ENCODE assay signal across 11 cellular contexts in genomic region chr3:172181936-172182708, GRCh38.
A peak's percentile ranks its signal among the peaks of the same experiment; 100 is the strongest.
DNase-seq lines count a peak whose midpoint lies in the region; ATAC-seq, FAIRE-seq and TF ChIP-seq lines count a peak whose summit lies in the region.
"Had no signal": no experiment of that assay in that cellular context is flagged by ENCODE, and none has a peak within 500 bp of the region (broad histone marks: within the 10 kb centered on the region; RNA-seq: fewer than 3 reads in every experiment).

No MANE protein-coding gene starts in this region.

- no peaks in the 10 kb centered on the region for H3K27me3 ChIP-seq in GM12878 (replicated peaks in 1 of 2; ENCODE audit: control insufficient read depth in 2 of 2, insufficient read depth in 2 of 2, low read length in 1 of 2)
- H3K27me3 ChIP-seq in HAP-1 (ENCODE audit: low read depth) = no peaks in the 10 kb centered on the region
- H3K27me3 ChIP-seq: uterus had no signal

- peak overlapping the region; percentile 9 for H3K4me2 ChIP-seq in GM12878 (ENCODE audit: control insufficient read depth, insufficient read depth)

- H3K27ac ChIP-seq in GM12878 (ENCODE audit: control insufficient read depth, insufficient read depth) = peak overlapping the region; percentile 9

- CTCF ChIA-PET in GM12878 (lab: Yijun Ruan, JAX) = interaction anchor here (0.9 to 2.0 kb wide), 8 partner anchors 9 to 385 kb away, joined by 3 to 6 read pairs (median 4); no protein-coding TSS in a partner anchor

- no peak for TF ChIP-seq CTCF in GM12878 (IDR thresholded peaks at IDR 0.05 in 2 of 3, conservative IDR thresholded peaks at IDR 0.05 in 1 of 3; ENCODE audit: control insufficient read depth in 2 of 3, extremely low read depth in 1 of 3, insufficient read depth in 1 of 3, low read depth in 3 of 3, low read length in 3 of 3)
- no peak for TF ChIP-seq CTCF in mucosa of descending colon (IDR thresholded peaks at IDR 0.05)

- SMC1A ChIA-PET in GM12878 (lab: Charles Lee; ENCODE audit: uncharacterized antibody, unreplicated experiment) = interaction anchor here (0.5 to 23.2 kb wide), 19 partner anchors 8 to 344 kb away, joined by 3 to 441 read pairs (median 4); no protein-coding TSS in a partner anchor

- H3K4me3 ChIP-seq in GM12878 (no peak overlapping the region), mucosa of descending colon (no peak overlapping the region), HAP-1 (no peak overlapping the region)
- H3K4me3 ChIP-seq: skin epidermis, uterus had no signal

- no peak overlapping the region for H2AFZ ChIP-seq in GM12878 (ENCODE audit: control insufficient read depth, low read depth, low read length)

- peaks cover 44% of the 10 kb centered on the region for H3K79me2 ChIP-seq in GM12878 (ENCODE audit: control insufficient read depth, insufficient read depth, low read length)

- H3K4me1 ChIP-seq in GM12878 (ENCODE audit: control insufficient read depth, insufficient read depth, low read length) = peaks cover 41% of the 10 kb centered on the region
- peaks cover 11% of the 10 kb centered on the region for H3K4me1 ChIP-seq in mucosa of descending colon (ENCODE audit: low read depth)
- H3K4me1 ChIP-seq in HAP-1 = peaks cover 2% of the 10 kb centered on the region

- BruUV-seq in GM12878 (replicated peaks; lab: Mats Ljungman, UMichigan) = no TSS peak

- 38% methylated on average over 7 of the region's 7 CpGs for WGBS in GM12878 (ENCODE audit: insufficient coverage, insufficient replicate concordance, low lambda C conversion rate, missing lambda C conversion rate)

- H3K9me3 ChIP-seq in GM12878 (replicated peaks; ENCODE audit: control insufficient read depth, insufficient read depth, low read length) = peaks cover 2% of the 10 kb centered on the region; the same call in 2 of the 3 replicates
- no peaks in the 10 kb centered on the region for H3K9me3 ChIP-seq in mucosa of descending colon
- no peaks in the 10 kb centered on the region for H3K9me3 ChIP-seq in HAP-1
- H3K9me3 ChIP-seq: uterus had no signal

- RAD21 ChIA-PET in GM12878 (lab: Charles Lee; ENCODE audit: unreplicated experiment) = interaction anchor here (0.7 to 8.9 kb wide), 17 partner anchors 10 to 140 kb away, joined by 3 to 124 read pairs (median 4); no protein-coding TSS in a partner anchor

- ATAC-seq in GM12878 (peak; percentile 50), mucosa of descending colon (peak; percentile 24), GM19452 (IDR thresholded peaks at IDR 0.05; ENCODE audit: unreplicated experiment) (no peak), HG02623 (IDR thresholded peaks at IDR 0.05; ENCODE audit: unreplicated experiment) (no peak)

- intact Hi-C loops in GM12878 (cut with micrococcal nuclease; ENCODE audit: unreplicated experiment) (loop anchor here (5.0 kb wide), 2 partner anchors 40 to 135 kb away; no protein-coding TSS in a partner anchor), mucosa of descending colon (cut with DNase I, micrococcal nuclease) (no loop called here)

- no peak for FAIRE-seq in HTR-8/SVneo (lab: Jason Lieb, UNC)
- FAIRE-seq in GM12878 (lab: Jason Lieb, UNC) = no peak

- H4K20me1 ChIP-seq in GM12878 (ENCODE audit: control insufficient read depth, insufficient read depth) = no peaks in the 10 kb centered on the region

- DNase-seq in Daoy (ENCODE audit: low read depth) (peak; percentile 69), HTR-8/SVneo (ENCODE audit: insufficient read length, low spot score) (peak; percentile 51), GM12878 (ENCODE audit: low read depth, low spot score) (no peak), mucosa of descending colon (peak in 1 of 3 donors; percentile 23), HAP-1 (ENCODE audit: low spot score in 2 of 2) (no peak), NOMO-1 (lab: John Stamatoyannopoulos, UW; ENCODE audit: unreplicated experiment in 2 of 2) (no peak)
- DNase-seq: NCI-H2081 treated with DMSO at 0.1 percent for 48 hours, uterus had no signal

- in situ Hi-C loops in GM12878 (cut with MboI) = no loop called here
- in situ Hi-C loops in HAP-1 (cut with MboI; ENCODE audit: low sequenced_read_pairs) = no loop called here

- TF ChIP-seq RAD21 in GM12878 (IDR thresholded peaks at IDR 0.05; ENCODE audit: insufficient read depth, low read depth, low read length) = no peak

- no peak for TF ChIP-seq EP300 in GM12878 (IDR thresholded peaks at IDR 0.05; ENCODE audit: borderline replicate concordance in 1 of 2, control insufficient read depth in 1 of 2, low read depth in 2 of 2, low read length in 2 of 2)

- POLR2A ChIA-PET in GM12878 (lab: Charles Lee) = interaction anchor here (0.6 to 1.5 kb wide), 5 partner anchors 25 to 50 kb away, joined by 3 to 7 read pairs (median 3); no protein-coding TSS in a partner anchor

- H3K9ac ChIP-seq in GM12878 (ENCODE audit: control insufficient read depth, insufficient read depth, low read length) = no peak overlapping the region

- H3K36me3 ChIP-seq in GM12878 (ENCODE audit: control insufficient read depth in 2 of 2, insufficient read depth in 2 of 2, low read length in 1 of 2) (peaks cover 1 to 8% of the 10 kb centered on the region in 2 experiments; a peak in 3 of 4 replicates), mucosa of descending colon (ENCODE audit: low read depth) (no peaks in the 10 kb centered on the region), HAP-1 (replicated peaks) (no peaks in the 10 kb centered on the region)
- H3K36me3 ChIP-seq: uterus had no signal

- no peak for TF ChIP-seq POLR2A in GM12878 (IDR thresholded peaks at IDR 0.05; ENCODE audit: low read depth, low read length)

TF ChIP-seq in GM12878, 131 proteins besides CTCF, POLR2A, EP300 and RAD21 (continues in another document):
- TF ChIP-seq IKZF2 (IDR thresholded peaks at IDR 0.05) (0 out of 4 replicates have a peak, but pooled peaks have one; percentile 30 to 34), SUZ12 (IDR thresholded peaks at IDR 0.05; ENCODE audit: unreplicated experiment) (no peak), MEF2B (IDR thresholded peaks at IDR 0.05; ENCODE audit: partially characterized antibody, poor library complexity, severe bottlenecking) (peak; percentile 25), RB1 (IDR thresholded peaks at IDR 0.05; ENCODE audit: borderline replicate concordance) (no peak), IKZF1 (conservative IDR thresholded peaks at IDR 0.05) (peak; percentile 54), DPF2 (IDR thresholded peaks at IDR 0.05) (no peak), NR2F1 (conservative IDR thresholded peaks at IDR 0.05) (0 out of 2 replicates have a peak, but pooled peaks have one; percentile 16), PBX3 (IDR thresholded peaks at IDR 0.05; ENCODE audit: insufficient replicate concordance, low read depth, low read length) (no peak), EED (IDR thresholded peaks at IDR 0.05; ENCODE audit: low read depth) (peak; percentile 74), TBL1XR1 (IDR thresholded peaks at IDR 0.05; ENCODE audit: low read depth, low read length) (no peak), LARP7 (IDR thresholded peaks at IDR 0.05) (0 out of 2 replicates have a peak, but pooled peaks have one; percentile 32), ASH2L (IDR thresholded peaks at IDR 0.05; ENCODE audit: borderline replicate concordance, low read depth) (no peak)
- TF ChIP-seq, protein P1, sequence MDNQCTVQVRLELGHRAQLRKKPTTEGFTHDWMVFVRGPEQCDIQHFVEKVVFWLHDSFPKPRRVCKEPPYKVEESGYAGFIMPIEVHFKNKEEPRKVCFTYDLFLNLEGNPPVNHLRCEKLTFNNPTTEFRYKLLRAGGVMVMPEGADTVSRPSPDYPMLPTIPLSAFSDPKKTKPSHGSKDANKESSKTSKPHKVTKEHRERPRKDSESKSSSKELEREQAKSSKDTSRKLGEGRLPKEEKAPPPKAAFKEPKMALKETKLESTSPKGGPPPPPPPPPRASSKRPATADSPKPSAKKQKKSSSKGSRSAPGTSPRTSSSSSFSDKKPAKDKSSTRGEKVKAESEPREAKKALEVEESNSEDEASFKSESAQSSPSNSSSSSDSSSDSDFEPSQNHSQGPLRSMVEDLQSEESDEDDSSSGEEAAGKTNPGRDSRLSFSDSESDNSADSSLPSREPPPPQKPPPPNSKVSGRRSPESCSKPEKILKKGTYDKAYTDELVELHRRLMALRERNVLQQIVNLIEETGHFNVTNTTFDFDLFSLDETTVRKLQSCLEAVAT (IDR thresholded peaks at IDR 0.05) = peak; percentile 52; the same call in 1 of the 2 replicates
- TF ChIP-seq, protein P2, sequence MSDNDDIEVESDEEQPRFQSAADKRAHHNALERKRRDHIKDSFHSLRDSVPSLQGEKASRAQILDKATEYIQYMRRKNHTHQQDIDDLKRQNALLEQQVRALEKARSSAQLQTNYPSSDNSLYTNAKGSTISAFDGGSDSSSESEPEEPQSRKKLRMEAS (IDR thresholded peaks at IDR 0.05; ENCODE audit: low read depth, low read length) = no peak

Comparison
In these comparisons a context has a peak if more than half of its experiments do, and no peak if none do; other contexts are left out.
1. DNase-seq: peak in Daoy (single experiment) and HTR-8/SVneo (single experiment); none in GM12878 (single experiment), HAP-1 (0 of 2) and NOMO-1 (0 of 2).
2. ATAC-seq: peak in GM12878 (single experiment) and mucosa of descending colon (single experiment); none in GM19452 (single experiment) and HG02623 (single experiment).